Comparison of ENCODE assay signal across 2 cellular contexts in genomic region chr3:176933704-176934103, GRCh38.
TF ChIP-seq lines count a peak whose summit lies in the region.

No MANE protein-coding gene starts in this region.

TF ChIP-seq in HepG2, 621 proteins besides CTCF, POLR2A, EP300 and RAD21 (continued from another document):
- 0 out of 2 replicates have a peak, but pooled peaks have one; percentile 21 for TF ChIP-seq PATZ1 (CRISPR knock-in tag; IDR thresholded peaks at IDR 0.05)

TF ChIP-seq in K562, 482 proteins besides CTCF, POLR2A, EP300 and RAD21 (continued from another document):
- TF ChIP-seq VEZF1 (CRISPR knock-in tag; IDR thresholded peaks at IDR 0.05) = no peak
- no peak for TF ChIP-seq PTTG1 (tag; IDR thresholded peaks at IDR 0.05; ENCODE audit: low read depth)
- TF ChIP-seq HBP1 (CRISPR knock-in tag; IDR thresholded peaks at IDR 0.05) = no peak
- no peak for TF ChIP-seq HIVEP1 (CRISPR knock-in tag; IDR thresholded peaks at IDR 0.05)
- TF ChIP-seq RHOXF2B (CRISPR knock-in tag; conservative IDR thresholded peaks at IDR 0.05) = no peak
- 0 out of 2 replicates have a peak, but pooled peaks have one; percentile 7 for TF ChIP-seq CBFA2T3 (IDR thresholded peaks at IDR 0.05)
TF ChIP-seq in K562: peak in this region for 1.
